In genomic region chr16:75085556-75085955, GRCh38 we compare ENCODE assay signal across 1 cellular context.
TF ChIP-seq lines count a peak whose summit lies in the region.

No MANE protein-coding gene starts in this region.

TF ChIP-seq in GM23338, 12 proteins besides CTCF, POLR2A, EP300 and RAD21 (continued from another document):
- no peak for TF ChIP-seq ETS1 (IDR thresholded peaks at IDR 0.05)
- no peak for TF ChIP-seq JUNB (IDR thresholded peaks at IDR 0.05; ENCODE audit: unreplicated experiment)
- TF ChIP-seq ZNF331 (CRISPR knock-in tag; IDR thresholded peaks at IDR 0.05; ENCODE audit: low read depth), result no peak
- no peak for TF ChIP-seq REST (IDR thresholded peaks at IDR 0.05; ENCODE audit: unreplicated experiment)
- no peak for TF ChIP-seq ZNF114 (CRISPR knock-in tag; IDR thresholded peaks at IDR 0.05)
- no peak for TF ChIP-seq NANOG (IDR thresholded peaks at IDR 0.05; ENCODE audit: borderline replicate concordance)
- no peak for TF ChIP-seq CREB1 (CRISPR knock-in tag; IDR thresholded peaks at IDR 0.05; ENCODE audit: low read depth)
- TF ChIP-seq EZH2 (IDR thresholded peaks at IDR 0.05; ENCODE audit: low read depth, unreplicated experiment), result no peak
- TF ChIP-seq ZNF462 (CRISPR knock-in tag; IDR thresholded peaks at IDR 0.05), result no peak
- no peak for TF ChIP-seq EZH2phosphoT487 (IDR thresholded peaks at IDR 0.05; ENCODE audit: unreplicated experiment)
- TF ChIP-seq STAT1 (IDR thresholded peaks at IDR 0.05; ENCODE audit: unreplicated experiment), result no peak
